14 cellular contexts compared by ENCODE assay signal in genomic region chrX:112846114-112846513, GRCh38.
"Had no signal": no experiment of that assay in that cellular context is flagged by ENCODE, and none has a peak within 500 bp of the region (broad histone marks: within the 10 kb centered on the region; RNA-seq: fewer than 3 reads in every experiment).

No MANE protein-coding gene starts in this region.

- H3K4me3 Mint-ChIP-seq: activated CD8-positive, alpha-beta T cell treated with anti-CD3 and anti-CD28 coated beads, Interleukin-2, amount 10 ng/mL, durations not matched to agents 7 days and 5 days; activated naive CD8-positive, alpha-beta T cell treated with anti-CD3 and anti-CD28 coated beads, Interleukin-2, amount 10 ng/mL, durations not matched to agents 7 days and 5 days; stimulated activated effector memory CD8-positive, alpha-beta T cell treated with anti-CD3 and anti-CD28 coated beads, Interleukin-12 subunit alpha, Interleukin-12 subunit beta, amount 100 ng/mL, for 72 hours; T-helper 1 cell treated with Interleukin-12 subunit alpha and Interleukin-12 subunit beta and Interleukin-4 antibody, amounts not matched to agents 30 μg/mL and 1 μg/mL, for 36 hours had no signal

- H3K4me3 ChIP-seq: breast epithelium, heart right ventricle, lung, pancreas, skin epidermis, tibial nerve had no signal

- H3K4me1 ChIP-seq: breast epithelium, pancreas, tibial nerve had no signal

- ATAC-seq: activated CD8-positive, alpha-beta T cell treated with anti-CD3 and anti-CD28 coated beads, Interleukin-2, amount 10 ng/mL, durations not matched to agents 7 days and 5 days; pancreas; stimulated activated effector memory CD8-positive, alpha-beta T cell treated with anti-CD3 and anti-CD28 coated beads, Interleukin-12 subunit alpha, Interleukin-12 subunit beta, amount 100 ng/mL, for 72 hours had no signal

- H3K27ac Mint-ChIP-seq: activated CD8-positive, alpha-beta T cell treated with anti-CD3 and anti-CD28 coated beads, Interleukin-2, amount 10 ng/mL, durations not matched to agents 7 days and 5 days; activated naive CD8-positive, alpha-beta T cell treated with anti-CD3 and anti-CD28 coated beads, Interleukin-2, amount 10 ng/mL, durations not matched to agents 7 days and 5 days; stimulated activated effector memory CD8-positive, alpha-beta T cell treated with anti-CD3 and anti-CD28 coated beads, Interleukin-12 subunit alpha, Interleukin-12 subunit beta, amount 100 ng/mL, for 72 hours; T-helper 1 cell treated with Interleukin-12 subunit alpha and Interleukin-12 subunit beta and Interleukin-4 antibody, amounts not matched to agents 30 μg/mL and 1 μg/mL, for 36 hours had no signal

- H3K27me3 Mint-ChIP-seq: activated naive CD8-positive, alpha-beta T cell treated with anti-CD3 and anti-CD28 coated beads, Interleukin-2, amount 10 ng/mL, durations not matched to agents 7 days and 5 days had no signal

- H3K9me3 Mint-ChIP-seq: activated naive CD8-positive, alpha-beta T cell treated with anti-CD3 and anti-CD28 coated beads, Interleukin-2, amount 10 ng/mL, durations not matched to agents 7 days and 5 days; stimulated activated effector memory CD8-positive, alpha-beta T cell treated with anti-CD3 and anti-CD28 coated beads, Interleukin-12 subunit alpha, Interleukin-12 subunit beta, amount 100 ng/mL, for 72 hours; T-helper 1 cell treated with Interleukin-12 subunit alpha and Interleukin-12 subunit beta and Interleukin-4 antibody, amounts not matched to agents 30 μg/mL and 1 μg/mL, for 36 hours had no signal

- H3K9me3 ChIP-seq: breast epithelium, heart right ventricle, pancreas, tibial nerve had no signal

- H3K36me3 Mint-ChIP-seq: activated naive CD8-positive, alpha-beta T cell treated with anti-CD3 and anti-CD28 coated beads, Interleukin-2, amount 10 ng/mL, durations not matched to agents 7 days and 5 days; stimulated activated effector memory CD8-positive, alpha-beta T cell treated with anti-CD3 and anti-CD28 coated beads, Interleukin-12 subunit alpha, Interleukin-12 subunit beta, amount 100 ng/mL, for 72 hours had no signal

- H3K27ac ChIP-seq: breast epithelium, pancreas, tibial nerve had no signal

- H3K36me3 ChIP-seq: breast epithelium, heart right ventricle, pancreas, tibial nerve had no signal

- DNase-seq: activated CD4-positive, alpha-beta T cell treated with anti-CD3 and anti-CD28 coated beads for 4 hours; activated CD8-positive, alpha-beta memory T cell treated with anti-CD3 and anti-CD28 coated beads, Interleukin-2, amount 50 U/mL, for 48 hours; activated CD8-positive, alpha-beta T cell treated with anti-CD3 and anti-CD28 coated beads, Interleukin-2, amount 10 ng/mL, durations not matched to agents 7 days and 5 days; activated naive CD8-positive, alpha-beta T cell treated with anti-CD3 and anti-CD28 coated beads, Interleukin-2, amount 10 ng/mL, durations not matched to agents 7 days and 5 days; anterior cingulate cortex; kidney; pancreas had no signal
